Comparison of ENCODE assay signal across 13 cellular contexts in genomic region chr4:15833801-15834200, GRCh38.
"Had no signal": no experiment of that assay in that cellular context is flagged by ENCODE, and none has a peak within 500 bp of the region (broad histone marks: within the 10 kb centered on the region; RNA-seq: fewer than 3 reads in every experiment).

No MANE protein-coding gene starts in this region.

- H3K4me3 Mint-ChIP-seq: activated CD4-positive, alpha-beta memory T cell treated with anti-CD3 and anti-CD28 coated beads, Interleukin-2, amount 10 ng/mL, durations not matched to agents 7 days and 5 days; activated naive CD4-positive, alpha-beta T cell treated with anti-CD3 and anti-CD28 coated beads, Interleukin-2, amount 50 U/mL, for 24 hours; nephron progenitor cell; stimulated activated naive B cell treated with anti-CD40 and anti-IgM and Interleukin-4, amounts not matched to agents 10 μg/mL and 1 μg/mL and 100 μg/mL, for 72 hours had no signal

- H3K27ac ChIP-seq: colonic mucosa, prostate gland, sigmoid colon had no signal

- H3K27me3 Mint-ChIP-seq: activated CD4-positive, alpha-beta memory T cell treated with anti-CD3 and anti-CD28 coated beads, Interleukin-2, amount 10 ng/mL, durations not matched to agents 7 days and 5 days; activated naive CD4-positive, alpha-beta T cell treated with anti-CD3 and anti-CD28 coated beads, Interleukin-2, amount 50 U/mL, for 24 hours; stimulated activated naive B cell treated with anti-CD40 and anti-IgM and Interleukin-4, amounts not matched to agents 10 μg/mL and 1 μg/mL and 100 μg/mL, for 72 hours had no signal

- H3K4me1 Mint-ChIP-seq: nephron progenitor cell had no signal

- H3K4me1 ChIP-seq: colonic mucosa, prostate gland, sigmoid colon had no signal

- H3K9me3 ChIP-seq: colonic mucosa, prostate gland, sigmoid colon had no signal

- DNase-seq: activated CD4-positive, alpha-beta memory T cell treated with anti-CD3 and anti-CD28 coated beads, Interleukin-2, amount 10 ng/mL, durations not matched to agents 7 days and 5 days; activated CD4-positive, alpha-beta T cell treated with anti-CD3 and anti-CD28 coated beads for 1 hour; anterior cingulate cortex; caudate nucleus; colonic mucosa; left colon; nephron progenitor cell; sigmoid colon; stimulated activated CD4-positive, alpha-beta T cell treated with anti-CD3 and anti-CD28 coated beads, Interleukin-2, amount 100 ng/mL, for 24 hours; stimulated activated naive B cell treated with anti-CD40 and anti-IgM and Interleukin-4, amounts not matched to agents 10 μg/mL and 1 μg/mL and 100 μg/mL, for 72 hours; substantia nigra had no signal

- H3K27ac Mint-ChIP-seq: activated CD4-positive, alpha-beta memory T cell treated with anti-CD3 and anti-CD28 coated beads, Interleukin-2, amount 10 ng/mL, durations not matched to agents 7 days and 5 days; activated naive CD4-positive, alpha-beta T cell treated with anti-CD3 and anti-CD28 coated beads, Interleukin-2, amount 50 U/mL, for 24 hours; nephron progenitor cell had no signal

- H3K4me3 ChIP-seq: colonic mucosa, prostate gland, sigmoid colon had no signal

- H3K9me3 Mint-ChIP-seq: activated CD4-positive, alpha-beta memory T cell treated with anti-CD3 and anti-CD28 coated beads, Interleukin-2, amount 10 ng/mL, durations not matched to agents 7 days and 5 days; activated naive CD4-positive, alpha-beta T cell treated with anti-CD3 and anti-CD28 coated beads, Interleukin-2, amount 50 U/mL, for 24 hours had no signal

- H3K27me3 ChIP-seq: colonic mucosa, sigmoid colon had no signal

- ATAC-seq: left colon had no signal

- H3K36me3 ChIP-seq: colonic mucosa, prostate gland, sigmoid colon had no signal
